8 cellular contexts compared by ENCODE assay signal in the genomic region with DNA sequence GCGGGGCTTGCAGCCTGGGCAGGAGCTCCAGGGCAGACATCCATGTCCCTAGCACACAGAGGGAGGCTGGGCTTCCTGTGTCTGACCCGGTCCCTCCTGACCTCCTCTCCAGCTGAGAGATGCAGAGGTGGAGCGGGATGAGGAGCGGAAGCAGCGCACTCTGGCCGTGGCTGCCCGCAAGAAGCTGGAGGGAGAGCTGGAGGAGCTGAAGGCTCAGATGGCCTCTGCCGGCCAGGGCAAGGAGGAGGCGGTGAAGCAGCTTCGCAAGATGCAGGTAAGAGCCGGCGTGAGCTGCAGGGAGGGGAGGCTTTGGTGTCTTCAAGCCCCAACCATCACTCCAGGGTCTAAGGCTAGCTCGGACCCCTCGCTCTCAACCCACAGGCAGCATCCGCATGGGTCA. TPM values are rescaled to one million over a fixed set of nuclear protein-coding genes. Genes with fewer than 3 reads are reported as not detected.
"Had no signal": no experiment of that assay in that cellular context is flagged by ENCODE, and none has a peak within 500 bp of the region (broad histone marks: within the 10 kb centered on the region; RNA-seq: fewer than 3 reads in every experiment).

No MANE protein-coding gene starts in this region.

- FAIRE-seq: HTR-8/SVneo had no signal

- H3K4me3 ChIP-seq: GM23248 had no signal

- H2AFZ ChIP-seq: GM23248 had no signal

- H3K27ac ChIP-seq: GM23248, KMS-11 had no signal

- DNase-seq: GM23248, GOT3, H9, HCEC 1CT, IMR-90, KBM-7 had no signal

- H3K4me3 Mint-ChIP-seq: H9 had no signal

- H3K4me2 ChIP-seq: KMS-11 had no signal

- H3K9ac ChIP-seq: GM23248, KMS-11 had no signal

RNA-seq across cellular contexts. Expression of a gene that starts 38.4 kb away (rescaled TPM):
- total RNA-seq: IMR-90 had no signal
